15 cellular contexts compared by ENCODE assay signal in genomic region chr4:24624381-24624780, GRCh38. TPM values are rescaled to one million over a fixed set of nuclear protein-coding genes. Genes with fewer than 3 reads are reported as not detected.
DNase-seq lines count a peak whose midpoint lies in the region; TF ChIP-seq lines count a peak whose summit lies in the region.
"Had no signal": no experiment of that assay in that cellular context is flagged by ENCODE, and none has a peak within 500 bp of the region (broad histone marks: within the 10 kb centered on the region; RNA-seq: fewer than 3 reads in every experiment).

No MANE protein-coding gene starts in this region.

- H3K36me3 ChIP-seq in A673 (ENCODE audit: insufficient read depth, low read length, poor library complexity, severe bottlenecking) (no peaks in the 10 kb centered on the region), HEK293 (ENCODE audit: control insufficient read depth in 2 of 2, insufficient read depth in 1 of 2, low read length in 2 of 2) (no peaks in the 10 kb centered on the region), Peyer's patch (no peaks in the 10 kb centered on the region)
- H3K36me3 ChIP-seq: BLaER1 treated with 17β-estradiol and CSF1 and Interleukin-3, amounts not matched to agents 10 nM and 100 nM had no signal

- POLR2A ChIA-PET in A673 (lab: Charles Lee; ENCODE audit: low non-redundant PET) (no interaction called here), HEK293 (lab: Yijun Ruan, JAX) (no interaction called here)

- no TSS peak for BruUV-seq in A673 (replicated peaks; lab: Mats Ljungman, UMichigan)

- no peak overlapping the region for H3K27ac ChIP-seq in A673 (ENCODE audit: low read depth, low read length, poor library complexity, severe bottlenecking)
- H3K27ac ChIP-seq in HEK293 (ENCODE audit: extremely low read depth, low read depth, low read length) = no peak overlapping the region
- no peak overlapping the region for H3K27ac ChIP-seq in Peyer's patch
- H3K27ac ChIP-seq: BLaER1 treated with 17β-estradiol and CSF1 and Interleukin-3, amounts not matched to agents 10 nM and 100 nM had no signal

- TF ChIP-seq CTCF in A673 (conservative IDR thresholded peaks at IDR 0.05; ENCODE audit: low read depth, low read length) (no peak), HEK293 (tag by site-specific recombination; IDR thresholded peaks at IDR 0.05) (no peak), choroid plexus epithelial cell (conservative IDR thresholded peaks at IDR 0.05; ENCODE audit: low read depth, low read length) (no peak), Peyer's patch (IDR thresholded peaks at IDR 0.05) (no peak)

- no peak overlapping the region for H3K4me3 ChIP-seq in A673 (ENCODE audit: low read depth, low read length, poor library complexity, severe bottlenecking)
- no peak overlapping the region for H3K4me3 ChIP-seq in HEK293 (ENCODE audit: low read depth, low read length)
- H3K4me3 ChIP-seq in choroid plexus epithelial cell (ENCODE audit: low read depth, low read length) = no peak overlapping the region
- no peak overlapping the region for H3K4me3 ChIP-seq in Peyer's patch
- H3K4me3 ChIP-seq: BLaER1 treated with 17β-estradiol and CSF1 and Interleukin-3, amounts not matched to agents 10 nM and 100 nM had no signal

- intact Hi-C loops in A673 (cut with micrococcal nuclease; ENCODE audit: unreplicated experiment) = no loop called here

- DNase-seq in A673 (ENCODE audit: low spot score) (peak; percentile 74), NCI-H524 (lab: John Stamatoyannopoulos, UW) (peak; percentile 4 to 75), choroid plexus epithelial cell (ENCODE audit: low read depth) (peak; percentile 35), Peyer's patch (no peak), NCI-H2107 treated with DMSO at 0.1 percent for 48 hours (lab: John Stamatoyannopoulos, UW; ENCODE audit: unreplicated experiment) (no peak), D341Med (ENCODE audit: low spot score) (no peak)
- DNase-seq: 8988T; ACHN; CD4-positive, CD25-positive, alpha-beta regulatory T cell; DMS153; DND-41; GDM1; HCEC 1CT had no signal

- TF ChIP-seq POLR2A in Peyer's patch (IDR thresholded peaks at IDR 0.05) = no peak

- H3K9me3 ChIP-seq in A673 (ENCODE audit: low read depth, low read length, poor library complexity, severe bottlenecking) (peaks cover 5% of the 10 kb centered on the region), HEK293 (ENCODE audit: control insufficient read depth, insufficient read depth, low read depth, low read length) (no peaks in the 10 kb centered on the region), Peyer's patch (peaks cover 0 to 2% (median 0%) of the 10 kb centered on the region in 4 donors)

- CTCF ChIA-PET in A673 (lab: Charles Lee) = no interaction called here
- CTCF ChIA-PET in HEK293 (lab: Yijun Ruan, JAX) = interaction anchor here (0.7 kb wide), 1 partner anchor 52 kb away, joined by 4 read pairs; no protein-coding TSS in a partner anchor

- peaks cover 11% of the 10 kb centered on the region for H3K27me3 ChIP-seq in A673 (replicated peaks; ENCODE audit: insufficient read depth, low read depth, low read length, poor library complexity)
- H3K27me3 ChIP-seq in Peyer's patch = no peaks in the 10 kb centered on the region
- H3K27me3 ChIP-seq: BLaER1 treated with 17β-estradiol and CSF1 and Interleukin-3, amounts not matched to agents 10 nM and 100 nM had no signal

- H3K4me1 ChIP-seq in A673 (ENCODE audit: insufficient read depth, low read length, poor library complexity, severe bottlenecking) = peaks cover 5% of the 10 kb centered on the region
- H3K4me1 ChIP-seq in HEK293 (ENCODE audit: control insufficient read depth, insufficient read depth, low read length) = 0 out of 2 replicates have a peak, but pooled peaks cover 2% of the 10 kb centered on the region
- H3K4me1 ChIP-seq in Peyer's patch = no peaks in the 10 kb centered on the region

TF ChIP-seq in HEK293, 187 proteins besides CTCF, POLR2A, EP300 and RAD21:
- no peak for TF ChIP-seq ZBTB6 (tag by site-specific recombination; IDR thresholded peaks at IDR 0.05)
- no peak for TF ChIP-seq ZNF621 (tag by site-specific recombination; IDR thresholded peaks at IDR 0.05)
- TF ChIP-seq OSR2 (tag by site-specific recombination; IDR thresholded peaks at IDR 0.05) = 0 out of 2 replicates have a peak, but pooled peaks have one; percentile 20
- TF ChIP-seq PRDM6 (tag by site-specific recombination; IDR thresholded peaks at IDR 0.05) = peak; percentile 90
- TF ChIP-seq ZFP69B (tag by site-specific recombination; IDR thresholded peaks at IDR 0.05) = no peak
- TF ChIP-seq ZNF473 (tag by site-specific recombination; IDR thresholded peaks at IDR 0.05) = no peak
- TF ChIP-seq ZNF639 (tag by site-specific recombination; IDR thresholded peaks at IDR 0.05) = no peak
- TF ChIP-seq, protein P1, sequence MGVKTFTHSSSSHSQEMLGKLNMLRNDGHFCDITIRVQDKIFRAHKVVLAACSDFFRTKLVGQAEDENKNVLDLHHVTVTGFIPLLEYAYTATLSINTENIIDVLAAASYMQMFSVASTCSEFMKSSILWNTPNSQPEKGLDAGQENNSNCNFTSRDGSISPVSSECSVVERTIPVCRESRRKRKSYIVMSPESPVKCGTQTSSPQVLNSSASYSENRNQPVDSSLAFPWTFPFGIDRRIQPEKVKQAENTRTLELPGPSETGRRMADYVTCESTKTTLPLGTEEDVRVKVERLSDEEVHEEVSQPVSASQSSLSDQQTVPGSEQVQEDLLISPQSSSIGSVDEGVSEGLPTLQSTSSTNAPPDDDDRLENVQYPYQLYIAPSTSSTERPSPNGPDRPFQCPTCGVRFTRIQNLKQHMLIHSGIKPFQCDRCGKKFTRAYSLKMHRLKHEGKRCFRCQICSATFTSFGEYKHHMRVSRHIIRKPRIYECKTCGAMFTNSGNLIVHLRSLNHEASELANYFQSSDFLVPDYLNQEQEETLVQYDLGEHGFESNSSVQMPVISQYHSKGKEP (tag by site-specific recombination; IDR thresholded peaks at IDR 0.05) = peak; percentile 69
- no peak for TF ChIP-seq ZNF302 (tag by site-specific recombination; IDR thresholded peaks at IDR 0.05; ENCODE audit: low read depth)

RNA-seq across cellular contexts. Expression of gene DHX15, which starts 40.0 kb away (rescaled TPM):
- total RNA-seq in A673 (2021) = 201 and 229 TPM in 2 replicates
- total RNA-seq in Peyer's patch = 100 to 1,000 TPM; 125 to 314 (median 146) TPM

Comparison
In these comparisons a context has a peak if more than half of its experiments do, and no peak if none do; other contexts are left out.
1. DNase-seq: peak in A673 (single experiment), NCI-H524 (2 of 2) and choroid plexus epithelial cell (single experiment); none in Peyer's patch (0 of 3), NCI-H2107 treated with DMSO at 0.1 percent for 48 hours (single experiment) and D341Med (single experiment).